ENCODE assay signal across 1 cellular context in genomic region chr11:126354631-126355323, GRCh38.
TF ChIP-seq lines count a peak whose summit lies in the region.

No MANE protein-coding gene starts in this region.

TF ChIP-seq in GM12878, 131 proteins besides CTCF, POLR2A, EP300 and RAD21:
- TF ChIP-seq STAT3 (IDR thresholded peaks at IDR 0.05; ENCODE audit: low read depth, low read length) (no peak), ZNF274 (IDR thresholded peaks at IDR 0.05; ENCODE audit: insufficient read depth, insufficient read length) (no peak), PKNOX1 (IDR thresholded peaks at IDR 0.05) (peak; percentile 27; the same call in 1 of the 2 replicates), CBFB (IDR thresholded peaks at IDR 0.05; ENCODE audit: low read depth) (0 out of 2 replicates have a peak, but pooled peaks have one; percentile 15), KLF5 (IDR thresholded peaks at IDR 0.05; ENCODE audit: partially characterized antibody) (no peak), POLR2AphosphoS5 (IDR thresholded peaks at IDR 0.05; ENCODE audit: low read length) (0 out of 2 replicates have a peak, but pooled peaks have one; percentile 24)
